1 cellular context compared by ENCODE assay signal in the genomic region with DNA sequence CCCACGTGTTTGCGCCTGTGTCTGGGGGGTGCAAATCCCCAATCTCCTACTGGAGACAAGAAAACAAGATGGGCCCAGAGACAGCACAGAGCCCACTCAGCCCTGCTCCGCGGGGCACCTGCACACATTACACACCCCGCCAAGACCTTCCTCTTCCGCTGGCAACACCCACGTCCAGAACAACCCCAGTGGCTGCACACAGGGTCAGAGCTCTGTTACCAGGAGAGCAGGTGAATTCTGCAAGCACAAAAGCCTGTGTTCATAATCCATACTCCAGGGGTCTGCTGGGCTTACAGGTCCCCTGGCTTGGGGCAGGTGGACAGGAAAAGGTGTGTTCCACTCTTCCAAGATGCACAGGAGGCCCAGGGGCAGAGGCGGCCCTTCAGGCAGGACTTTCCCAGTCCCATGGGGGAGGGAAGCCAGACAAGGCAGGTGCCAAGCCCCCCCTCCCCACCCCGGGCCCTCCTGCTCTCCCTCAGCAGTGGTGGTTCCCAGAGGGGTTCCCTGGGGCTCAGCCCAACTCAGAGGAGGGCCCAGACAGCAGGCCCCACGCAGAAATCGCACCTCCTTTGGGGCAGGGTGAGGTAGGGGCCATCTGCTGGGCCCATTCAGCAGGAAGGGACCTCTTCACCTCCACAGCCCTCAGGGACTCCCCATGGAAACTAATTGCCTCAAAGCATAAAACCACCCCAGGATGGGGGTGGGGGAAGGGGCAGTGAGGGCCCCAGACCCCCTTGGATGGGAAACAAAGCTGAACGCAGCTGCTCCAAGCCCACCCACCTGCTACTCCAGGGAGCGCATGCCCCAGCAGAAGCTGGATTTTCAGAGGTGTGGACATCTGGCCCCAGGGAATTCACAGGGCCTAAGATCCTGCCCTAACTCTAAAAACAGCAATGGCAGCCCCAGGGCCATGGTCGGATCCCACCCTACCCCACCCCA.
TF ChIP-seq lines count a peak whose summit lies in the region.

No MANE protein-coding gene starts in this region.

TF ChIP-seq in WTC11, 78 proteins besides CTCF, POLR2A, EP300 and RAD21 (continued from another document):
- TF ChIP-seq, protein P1, sequence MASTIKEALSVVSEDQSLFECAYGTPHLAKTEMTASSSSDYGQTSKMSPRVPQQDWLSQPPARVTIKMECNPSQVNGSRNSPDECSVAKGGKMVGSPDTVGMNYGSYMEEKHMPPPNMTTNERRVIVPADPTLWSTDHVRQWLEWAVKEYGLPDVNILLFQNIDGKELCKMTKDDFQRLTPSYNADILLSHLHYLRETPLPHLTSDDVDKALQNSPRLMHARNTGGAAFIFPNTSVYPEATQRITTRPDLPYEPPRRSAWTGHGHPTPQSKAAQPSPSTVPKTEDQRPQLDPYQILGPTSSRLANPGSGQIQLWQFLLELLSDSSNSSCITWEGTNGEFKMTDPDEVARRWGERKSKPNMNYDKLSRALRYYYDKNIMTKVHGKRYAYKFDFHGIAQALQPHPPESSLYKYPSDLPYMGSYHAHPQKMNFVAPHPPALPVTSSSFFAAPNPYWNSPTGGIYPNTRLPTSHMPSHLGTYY (CRISPR knock-in tag; IDR thresholded peaks at IDR 0.05): no peak
- TF ChIP-seq ZNF317 (CRISPR knock-in tag; IDR thresholded peaks at IDR 0.05; ENCODE audit: borderline replicate concordance, low read depth): no peak
- no peak for TF ChIP-seq GRHL2 (CRISPR knock-in tag; IDR thresholded peaks at IDR 0.05; ENCODE audit: insufficient replicate concordance, severe bottlenecking)
- no peak for TF ChIP-seq OVOL2 (CRISPR knock-in tag; IDR thresholded peaks at IDR 0.05; ENCODE audit: borderline replicate concordance)
- TF ChIP-seq JAZF1 (CRISPR knock-in tag; IDR thresholded peaks at IDR 0.05): no peak
- no peak for TF ChIP-seq TP53 (CRISPR knock-in tag; IDR thresholded peaks at IDR 0.05)
- TF ChIP-seq, protein P2, sequence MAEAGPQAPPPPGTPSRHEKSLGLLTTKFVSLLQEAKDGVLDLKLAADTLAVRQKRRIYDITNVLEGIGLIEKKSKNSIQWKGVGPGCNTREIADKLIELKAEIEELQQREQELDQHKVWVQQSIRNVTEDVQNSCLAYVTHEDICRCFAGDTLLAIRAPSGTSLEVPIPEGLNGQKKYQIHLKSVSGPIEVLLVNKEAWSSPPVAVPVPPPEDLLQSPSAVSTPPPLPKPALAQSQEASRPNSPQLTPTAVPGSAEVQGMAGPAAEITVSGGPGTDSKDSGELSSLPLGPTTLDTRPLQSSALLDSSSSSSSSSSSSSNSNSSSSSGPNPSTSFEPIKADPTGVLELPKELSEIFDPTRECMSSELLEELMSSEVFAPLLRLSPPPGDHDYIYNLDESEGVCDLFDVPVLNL (CRISPR knock-in tag; IDR thresholded peaks at IDR 0.05; ENCODE audit: borderline replicate concordance, low read depth): no peak
- TF ChIP-seq, protein P3, sequence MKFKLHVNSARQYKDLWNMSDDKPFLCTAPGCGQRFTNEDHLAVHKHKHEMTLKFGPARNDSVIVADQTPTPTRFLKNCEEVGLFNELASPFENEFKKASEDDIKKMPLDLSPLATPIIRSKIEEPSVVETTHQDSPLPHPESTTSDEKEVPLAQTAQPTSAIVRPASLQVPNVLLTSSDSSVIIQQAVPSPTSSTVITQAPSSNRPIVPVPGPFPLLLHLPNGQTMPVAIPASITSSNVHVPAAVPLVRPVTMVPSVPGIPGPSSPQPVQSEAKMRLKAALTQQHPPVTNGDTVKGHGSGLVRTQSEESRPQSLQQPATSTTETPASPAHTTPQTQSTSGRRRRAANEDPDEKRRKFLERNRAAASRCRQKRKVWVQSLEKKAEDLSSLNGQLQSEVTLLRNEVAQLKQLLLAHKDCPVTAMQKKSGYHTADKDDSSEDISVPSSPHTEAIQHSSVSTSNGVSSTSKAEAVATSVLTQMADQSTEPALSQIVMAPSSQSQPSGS (CRISPR knock-in tag; IDR thresholded peaks at IDR 0.05; ENCODE audit: borderline replicate concordance, low read depth): no peak
- TF ChIP-seq, protein P4, sequence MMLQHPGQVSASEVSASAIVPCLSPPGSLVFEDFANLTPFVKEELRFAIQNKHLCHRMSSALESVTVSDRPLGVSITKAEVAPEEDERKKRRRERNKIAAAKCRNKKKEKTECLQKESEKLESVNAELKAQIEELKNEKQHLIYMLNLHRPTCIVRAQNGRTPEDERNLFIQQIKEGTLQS (CRISPR knock-in tag; conservative IDR thresholded peaks at IDR 0.05): no peak
- TF ChIP-seq NFATC4 (CRISPR knock-in tag; IDR thresholded peaks at IDR 0.05): no peak
- TF ChIP-seq, protein P5, sequence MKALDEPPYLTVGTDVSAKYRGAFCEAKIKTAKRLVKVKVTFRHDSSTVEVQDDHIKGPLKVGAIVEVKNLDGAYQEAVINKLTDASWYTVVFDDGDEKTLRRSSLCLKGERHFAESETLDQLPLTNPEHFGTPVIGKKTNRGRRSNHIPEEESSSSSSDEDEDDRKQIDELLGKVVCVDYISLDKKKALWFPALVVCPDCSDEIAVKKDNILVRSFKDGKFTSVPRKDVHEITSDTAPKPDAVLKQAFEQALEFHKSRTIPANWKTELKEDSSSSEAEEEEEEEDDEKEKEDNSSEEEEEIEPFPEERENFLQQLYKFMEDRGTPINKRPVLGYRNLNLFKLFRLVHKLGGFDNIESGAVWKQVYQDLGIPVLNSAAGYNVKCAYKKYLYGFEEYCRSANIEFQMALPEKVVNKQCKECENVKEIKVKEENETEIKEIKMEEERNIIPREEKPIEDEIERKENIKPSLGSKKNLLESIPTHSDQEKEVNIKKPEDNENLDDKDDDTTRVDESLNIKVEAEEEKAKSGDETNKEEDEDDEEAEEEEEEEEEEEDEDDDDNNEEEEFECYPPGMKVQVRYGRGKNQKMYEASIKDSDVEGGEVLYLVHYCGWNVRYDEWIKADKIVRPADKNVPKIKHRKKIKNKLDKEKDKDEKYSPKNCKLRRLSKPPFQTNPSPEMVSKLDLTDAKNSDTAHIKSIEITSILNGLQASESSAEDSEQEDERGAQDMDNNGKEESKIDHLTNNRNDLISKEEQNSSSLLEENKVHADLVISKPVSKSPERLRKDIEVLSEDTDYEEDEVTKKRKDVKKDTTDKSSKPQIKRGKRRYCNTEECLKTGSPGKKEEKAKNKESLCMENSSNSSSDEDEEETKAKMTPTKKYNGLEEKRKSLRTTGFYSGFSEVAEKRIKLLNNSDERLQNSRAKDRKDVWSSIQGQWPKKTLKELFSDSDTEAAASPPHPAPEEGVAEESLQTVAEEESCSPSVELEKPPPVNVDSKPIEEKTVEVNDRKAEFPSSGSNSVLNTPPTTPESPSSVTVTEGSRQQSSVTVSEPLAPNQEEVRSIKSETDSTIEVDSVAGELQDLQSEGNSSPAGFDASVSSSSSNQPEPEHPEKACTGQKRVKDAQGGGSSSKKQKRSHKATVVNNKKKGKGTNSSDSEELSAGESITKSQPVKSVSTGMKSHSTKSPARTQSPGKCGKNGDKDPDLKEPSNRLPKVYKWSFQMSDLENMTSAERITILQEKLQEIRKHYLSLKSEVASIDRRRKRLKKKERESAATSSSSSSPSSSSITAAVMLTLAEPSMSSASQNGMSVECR (CRISPR knock-in tag; IDR thresholded peaks at IDR 0.05; ENCODE audit: borderline replicate concordance): no peak
